In genomic region chr2:215878476-215879063, GRCh38 we compare ENCODE assay signal across 21 cellular contexts.
DNase-seq lines count a peak whose midpoint lies in the region; ATAC-seq and TF ChIP-seq lines count a peak whose summit lies in the region.
"Had no signal": no experiment of that assay in that cellular context is flagged by ENCODE, and none has a peak within 500 bp of the region (broad histone marks: within the 10 kb centered on the region; RNA-seq: fewer than 3 reads in every experiment).

No MANE protein-coding gene starts in this region.

- H3K9ac ChIP-seq in IMR-90 (ENCODE audit: low read depth, low read length): no peak overlapping the region

- no peak overlapping the region; the same call in 1 of the 2 replicates for H3K4ac ChIP-seq in IMR-90 (ENCODE audit: low read depth, low read length)

- H4K91ac ChIP-seq in IMR-90 (ENCODE audit: insufficient read depth, low read depth, low read length): no peak overlapping the region; the same call in 1 of the 2 replicates

- peaks cover 11% of the 10 kb centered on the region for H3K4me1 ChIP-seq in IMR-90 (ENCODE audit: control insufficient read depth, insufficient read depth, low read length)
- H3K4me1 ChIP-seq: body of pancreas, suprapubic skin had no signal

- in situ Hi-C loops in IMR-90 (cut with MboI; ENCODE audit: low sequenced_read_pairs): no loop called here

- H3K4me1 Mint-ChIP-seq in mesothelial cell of epicardium: peaks cover 17% of the 10 kb centered on the region
- no peaks in the 10 kb centered on the region for H3K4me1 Mint-ChIP-seq in activated naive CD8-positive, alpha-beta T cell treated with anti-CD3 and anti-CD28 coated beads, Interleukin-2, amount 50 U/mL, for 24 hours

- no CpG with 5 or more reads among the region's 4 CpGs for WGBS in IMR-90 (ENCODE audit: extremely low coverage in 2 of 2, insufficient read length in 1 of 2), 2 experiments

- TF ChIP-seq RAD21 in IMR-90 (IDR thresholded peaks at IDR 0.05; ENCODE audit: low read length): no peak

- dilution Hi-C loops in IMR-90 (cut with HindIII; ENCODE audit: low sequenced_read_pairs, unreplicated experiment): no loop called here

- H3K27me3 ChIP-seq in IMR-90 (ENCODE audit: control insufficient read depth, insufficient read depth, low read length): no peaks in the 10 kb centered on the region
- H3K27me3 ChIP-seq: body of pancreas, suprapubic skin had no signal

- peaks cover 5% of the 10 kb centered on the region for H3K9me3 ChIP-seq in IMR-90 (ENCODE audit: control insufficient read depth, insufficient read depth, low read length)
- H3K9me3 ChIP-seq: body of pancreas, suprapubic skin had no signal

- peak overlapping the region; percentile 25 for H3K27ac Mint-ChIP-seq in mesothelial cell of epicardium
- no peak overlapping the region for H3K27ac Mint-ChIP-seq in activated naive CD8-positive, alpha-beta T cell treated with anti-CD3 and anti-CD28 coated beads, Interleukin-2, amount 50 U/mL, for 24 hours

- H2BK20ac ChIP-seq in IMR-90 (ENCODE audit: low read depth, low read length): no peak overlapping the region; the same call in 1 of the 2 replicates

- peak overlapping the region; percentile 21; the same call in 1 of the 2 replicates for H2BK120ac ChIP-seq in IMR-90 (ENCODE audit: low read depth, low read length)

- no peak overlapping the region for H3K4me2 ChIP-seq in IMR-90 (ENCODE audit: low read depth, low read length)

- H2AK9ac ChIP-seq in IMR-90 (replicated peaks; ENCODE audit: low read depth, low read length, poor library complexity): no peak overlapping the region

- H3K36me3 ChIP-seq in IMR-90 (ENCODE audit: control insufficient read depth, insufficient read depth, low read length): no peaks in the 10 kb centered on the region
- H3K36me3 ChIP-seq: suprapubic skin had no signal

- no peak overlapping the region for H4K8ac ChIP-seq in IMR-90 (ENCODE audit: low read depth in 2 of 2, low read length in 2 of 2)

- CTCF ChIA-PET in IMR-90 (lab: Yijun Ruan, JAX): no interaction called here

- no peak overlapping the region for H3K4me3 Mint-ChIP-seq in mesothelial cell of epicardium
- H3K4me3 Mint-ChIP-seq in activated naive CD8-positive, alpha-beta T cell treated with anti-CD3 and anti-CD28 coated beads, Interleukin-2, amount 50 U/mL, for 24 hours: no peak overlapping the region

- ATAC-seq in IMR-90 (ENCODE audit: low read depth) (peak; percentile 12; the same call in 1 of the 2 replicates), GM18870 (IDR thresholded peaks at IDR 0.05; ENCODE audit: unreplicated experiment) (no peak)
- no peak for ATAC-seq in activated naive CD8-positive, alpha-beta T cell treated with anti-CD3 and anti-CD28 coated beads, Interleukin-2, amount 50 U/mL, for 24 hours
- ATAC-seq: body of pancreas, esophagus mucosa, left colon had no signal

- peaks cover 3% of the 10 kb centered on the region for H3K36me3 Mint-ChIP-seq in mesothelial cell of epicardium
- H3K36me3 Mint-ChIP-seq in activated naive CD8-positive, alpha-beta T cell treated with anti-CD3 and anti-CD28 coated beads, Interleukin-2, amount 50 U/mL, for 24 hours (ENCODE audit: low read depth): no peaks in the 10 kb centered on the region

- H3K27me3 Mint-ChIP-seq in mesothelial cell of epicardium (ENCODE audit: low read depth): no peaks in the 10 kb centered on the region
- peaks cover 13% of the 10 kb centered on the region for H3K27me3 Mint-ChIP-seq in activated naive CD8-positive, alpha-beta T cell treated with anti-CD3 and anti-CD28 coated beads, Interleukin-2, amount 50 U/mL, for 24 hours

- no peak overlapping the region for H3K27ac ChIP-seq in IMR-90 (ENCODE audit: insufficient read depth, low read length)
- H3K27ac ChIP-seq: body of pancreas, suprapubic skin had no signal

- TF ChIP-seq CTCF in IMR-90 (conservative IDR thresholded peaks at IDR 0.05; ENCODE audit: low read depth, low read length): no peak
- no peak for TF ChIP-seq CTCF in choroid plexus epithelial cell (conservative IDR thresholded peaks at IDR 0.05; ENCODE audit: low read depth, low read length)
- TF ChIP-seq CTCF in mesothelial cell of epicardium (IDR thresholded peaks at IDR 0.05; ENCODE audit: unreplicated experiment): no peak

- POLR2A ChIA-PET in IMR-90 (lab: Charles Lee; ENCODE audit: unreplicated experiment): interaction anchor here (0.7 kb wide), 1 partner anchor 70 kb away, joined by 12 read pairs; no protein-coding TSS in a partner anchor

- peaks cover 14% of the 10 kb centered on the region for H3K9me3 Mint-ChIP-seq in mesothelial cell of epicardium
- H3K9me3 Mint-ChIP-seq in activated naive CD8-positive, alpha-beta T cell treated with anti-CD3 and anti-CD28 coated beads, Interleukin-2, amount 50 U/mL, for 24 hours: no peaks in the 10 kb centered on the region

- H2BK15ac ChIP-seq in IMR-90 (ENCODE audit: low read depth, low read length): peak overlapping the region; percentile 33; the same call in 1 of the 3 replicates

- H2BK5ac ChIP-seq in IMR-90 (ENCODE audit: low read depth, low read length, poor library complexity, severe bottlenecking): no peak overlapping the region

- H3K14ac ChIP-seq in IMR-90 (replicated peaks; ENCODE audit: low read depth, low read length): no peak overlapping the region

- H4K5ac ChIP-seq in IMR-90 (ENCODE audit: low read depth, low read length): no peak overlapping the region

- no peaks in the 10 kb centered on the region for H3K79me1 ChIP-seq in IMR-90 (ENCODE audit: low read depth in 1 of 2, low read length in 2 of 2)

- DNase-seq in ELR (ENCODE audit: low read depth): peak; percentile 44
- DNase-seq in IMR-90: peak; percentile 55
- DNase-seq in choroid plexus epithelial cell (ENCODE audit: low read depth): peak; percentile 61
- no peak for DNase-seq in mesothelial cell of epicardium (ENCODE audit: low spot score in 2 of 2, unreplicated experiment in 2 of 2)
- no peak for DNase-seq in NCI-H2029 treated with DMSO at 0.1 percent for 48 hours (lab: John Stamatoyannopoulos, UW)
- DNase-seq in activated naive CD8-positive, alpha-beta T cell treated with anti-CD3 and anti-CD28 coated beads, Interleukin-2, amount 50 U/mL, for 24 hours: no peak
- no peak for DNase-seq in iPS-NIHi11 (ENCODE audit: low spot score)
- DNase-seq: activated CD4-positive, alpha-beta T cell treated with anti-CD3 and anti-CD28 coated beads for 1 hour; activated effector memory CD4-positive, alpha-beta T cell treated with anti-CD3 and anti-CD28 coated beads, Interleukin-2, amount 50 U/mL, for 16 hours; body of pancreas; C1 segment of cervical spinal cord; hypothalamus; left colon; NCI-H1694; NCI-H446; nucleus accumbens; stimulated activated CD4-positive, alpha-beta T cell treated with anti-CD3 and anti-CD28 coated beads, Interleukin-4, amount 100 ng/mL, for 1 hour; T-helper 9 cell had no signal

- no peak overlapping the region for H3K56ac ChIP-seq in IMR-90 (ENCODE audit: extremely low read depth, insufficient read depth, low read length)

- no peak overlapping the region for H3K4me3 ChIP-seq in IMR-90 (ENCODE audit: insufficient read depth, low read depth, low read length)
- no peak overlapping the region for H3K4me3 ChIP-seq in choroid plexus epithelial cell (ENCODE audit: low read depth, low read length)
- H3K4me3 ChIP-seq: body of pancreas, suprapubic skin had no signal

- H2AFZ ChIP-seq in IMR-90 (replicated peaks; ENCODE audit: low read length, poor library complexity): no peak overlapping the region

- peak overlapping the region; percentile 65; the same call in 1 of the 2 replicates for H3K18ac ChIP-seq in IMR-90 (ENCODE audit: low read depth, low read length)

- 0 out of 2 replicates have a peak, but pooled peaks cover 4% of the 10 kb centered on the region for H3K9me1 ChIP-seq in IMR-90 (ENCODE audit: insufficient read depth, low read length)

- no TSS peak for BruUV-seq in IMR-90 (replicated peaks; lab: Mats Ljungman, UMichigan)

- no peak for TF ChIP-seq POLR2A in IMR-90 (IDR thresholded peaks at IDR 0.05; ENCODE audit: low read depth, low read length)

- intact Hi-C loops in IMR-90 (cut with micrococcal nuclease): no loop called here

- no peak overlapping the region for H3K23ac ChIP-seq in IMR-90 (ENCODE audit: low read depth, low read length)

- no peak overlapping the region for H2AK5ac ChIP-seq in IMR-90 (ENCODE audit: low read depth, low read length)

- no peaks in the 10 kb centered on the region for H4K20me1 ChIP-seq in IMR-90 (ENCODE audit: insufficient read depth, low read length)

TF ChIP-seq in IMR-90, 13 proteins besides CTCF, POLR2A, EP300 and RAD21:
- TF ChIP-seq CEBPB (IDR thresholded peaks at IDR 0.05; ENCODE audit: low read depth, low read length) (peak; percentile 78), NFE2L2 (IDR thresholded peaks at IDR 0.05; ENCODE audit: low read depth, low read length) (peak; percentile 75), BHLHE40 (IDR thresholded peaks at IDR 0.05; ENCODE audit: low read depth, low read length) (no peak), CHD1 (IDR thresholded peaks at IDR 0.05; ENCODE audit: low read depth, low read length) (no peak), ELK1 (IDR thresholded peaks at IDR 0.05; ENCODE audit: borderline replicate concordance, low read depth, low read length) (no peak), FOS (IDR thresholded peaks at IDR 0.05; ENCODE audit: low read depth, low read length) (no peak), MAZ (IDR thresholded peaks at IDR 0.05; ENCODE audit: borderline replicate concordance, low read depth, low read length) (no peak), RFX5 (IDR thresholded peaks at IDR 0.05; ENCODE audit: low read depth, low read length) (no peak), MAFK (IDR thresholded peaks at IDR 0.05; ENCODE audit: low read depth, low read length) (no peak)

Comparison
In these comparisons a context has a peak if more than half of its experiments do, and no peak if none do; other contexts are left out.
1. DNase-seq: peak in ELR (single experiment), IMR-90 (single experiment) and choroid plexus epithelial cell (single experiment); none in mesothelial cell of epicardium (0 of 2), NCI-H2029 treated with DMSO at 0.1 percent for 48 hours (single experiment), activated naive CD8-positive, alpha-beta T cell treated with anti-CD3 and anti-CD28 coated beads, Interleukin-2, amount 50 U/mL, for 24 hours (single experiment) and iPS-NIHi11 (single experiment).